ENCODE assay signal across 27 cellular contexts in genomic region chr11:31910950-31911576, GRCh38.
"Had no signal": no experiment of that assay in that cellular context is flagged by ENCODE, and none has a peak within 500 bp of the region (broad histone marks: within the 10 kb centered on the region; RNA-seq: fewer than 3 reads in every experiment).

No MANE protein-coding gene starts in this region.

- H2AFZ ChIP-seq: hepatocyte, neural progenitor cell had no signal

- H3K9me3 ChIP-seq: neutrophil, right atrium auricular region, testis, thyroid gland, transverse colon, upper lobe of left lung, vagina had no signal

- DNase-seq: islet precursor cell; left cardiac atrium; left lung; mesendoderm; naive B cell; natural killer cell; nephron progenitor cell; occipital lobe; stimulated activated CD4-positive, alpha-beta T cell treated with anti-CD3 and anti-CD28 coated beads, Interleukin-12 subunit alpha, Interleukin-12 subunit beta, amount 100 ng/mL, for 4 hours; stimulated activated CD4-positive, alpha-beta T cell treated with anti-CD3 and anti-CD28 coated beads, Interleukin-15, amount 100 ng/mL, for 24 hours; stimulated activated CD4-positive, alpha-beta T cell treated with anti-CD3 and anti-CD28 coated beads, Interleukin-2, amount 100 ng/mL, for 24 hours; stimulated activated CD4-positive, alpha-beta T cell treated with anti-CD3 and anti-CD28 coated beads, Interleukin-4, amount 100 ng/mL, for 1 hour; stimulated activated naive B cell treated with anti-CD40 and anti-IgM and Interleukin-4, amounts not matched to agents 10 μg/mL and 1 μg/mL and 100 μg/mL, for 72 hours; stimulated activated naive CD8-positive, alpha-beta T cell treated with anti-CD3 and anti-CD28 coated beads, Interleukin-15, Interleukin-2, amounts not matched to agents 100 U/mL and 50 U/mL, for 24 hours; stomach; testis; thyroid gland; transverse colon; upper lobe of left lung had no signal

- H3K9ac ChIP-seq: neural progenitor cell had no signal

- H3K4me3 ChIP-seq: hepatocyte, left lung, lung, neural progenitor cell, right atrium auricular region, skin epidermis, stomach, testis, thyroid gland, transverse colon, upper lobe of left lung, vagina had no signal

- H3K27ac ChIP-seq: hepatocyte, left lung, neural progenitor cell, neutrophil, right atrium auricular region, skin epidermis, stomach, testis, thyroid gland, transverse colon, upper lobe of left lung, vagina had no signal

- ATAC-seq: left cardiac atrium; left lung; natural killer cell; sciatic nerve; stimulated activated naive B cell treated with anti-CD40 and anti-IgM and Interleukin-4, amounts not matched to agents 10 μg/mL and 1 μg/mL and 100 μg/mL, for 72 hours; stimulated activated naive CD8-positive, alpha-beta T cell treated with anti-CD3 and anti-CD28 coated beads, Interleukin-15, Interleukin-2, amounts not matched to agents 100 U/mL and 50 U/mL, for 24 hours had no signal

- H3K79me2 ChIP-seq: hepatocyte had no signal

- H3K36me3 ChIP-seq: left lung, neural progenitor cell, neutrophil, right atrium auricular region, stomach, thyroid gland, transverse colon, upper lobe of left lung, vagina had no signal

- H3K4me2 ChIP-seq: hepatocyte, neural progenitor cell had no signal

- H3K27me3 ChIP-seq: hepatocyte, neural progenitor cell, neutrophil, right atrium auricular region, testis, thyroid gland, transverse colon, upper lobe of left lung, vagina had no signal

- H3K4me1 ChIP-seq: left lung, neural progenitor cell, right atrium auricular region, stomach, testis, thyroid gland, transverse colon, upper lobe of left lung, vagina had no signal
